8 cellular contexts compared by ENCODE assay signal in the genomic region with DNA sequence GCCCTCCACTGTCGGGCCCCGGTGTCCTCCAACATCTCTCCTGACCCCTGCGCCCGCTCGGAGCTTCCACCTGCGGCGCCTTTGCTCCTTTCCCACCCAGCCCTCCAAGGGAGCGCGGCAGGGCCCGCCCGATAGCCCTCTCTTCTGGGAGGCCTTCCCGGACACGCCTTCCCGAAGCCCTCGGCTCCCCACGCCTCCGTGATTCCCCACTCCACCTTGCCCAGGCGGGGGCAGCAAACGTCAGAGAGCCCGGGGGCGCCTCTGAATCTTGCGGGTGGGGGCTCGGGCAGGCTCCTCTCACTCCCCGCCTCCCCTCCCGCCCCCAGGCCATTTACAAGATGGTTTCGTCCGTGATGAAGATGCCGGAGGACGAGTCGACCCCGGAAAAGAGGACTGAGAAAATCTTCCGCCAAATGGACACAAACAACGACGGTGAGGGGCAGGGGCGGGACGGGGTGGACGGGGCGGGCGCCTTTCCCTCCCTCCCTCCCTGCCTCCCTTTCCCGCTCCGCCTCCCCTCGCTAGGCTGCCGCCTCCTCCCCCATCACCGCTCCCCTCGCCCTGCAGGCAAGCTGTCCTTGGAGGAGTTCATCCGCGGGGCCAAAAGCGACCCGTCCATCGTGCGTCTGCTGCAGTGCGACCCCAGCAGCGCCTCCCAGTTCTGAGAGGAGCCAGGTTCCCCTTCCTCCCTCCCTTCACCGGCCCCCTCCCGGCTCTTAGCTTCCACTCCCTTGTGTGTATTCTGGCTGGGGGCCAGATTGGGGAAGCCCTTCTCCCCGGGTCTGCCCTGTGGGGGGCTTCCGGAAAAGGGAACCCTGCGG. TPM values are rescaled to one million over a fixed set of nuclear protein-coding genes. Genes with fewer than 3 reads are reported as not detected.
DNase-seq lines count a peak whose midpoint lies in the region; ATAC-seq and TF ChIP-seq lines count a peak whose summit lies in the region.

No MANE protein-coding gene starts in this region.

- DNase-seq in NCI-H146 (lab: John Stamatoyannopoulos, UW) = peak; percentile 21
- no peak for DNase-seq in NCI-H146 treated with DMSO at 0.1 percent for 48 hours (lab: John Stamatoyannopoulos, UW; ENCODE audit: unreplicated experiment)
- peak in 2 of 3 donors; percentile 79 to 83 for DNase-seq in Peyer's patch
- no peak for DNase-seq in effector memory CD8-positive, alpha-beta T cell
- peak; percentile 37 for DNase-seq in midbrain (lab: John Stamatoyannopoulos, UW)
- DNase-seq in type B pancreatic cell (ENCODE audit: extremely low spot score, unreplicated experiment) = no peak
- DNase-seq in UCSD-AML1 (lab: John Stamatoyannopoulos, UW; ENCODE audit: unreplicated experiment) = no peak

- no peaks in the 10 kb centered on the region for H3K36me3 Mint-ChIP-seq in effector memory CD8-positive, alpha-beta T cell (ENCODE audit: insufficient read depth)
- H3K36me3 Mint-ChIP-seq in type B pancreatic cell = no peaks in the 10 kb centered on the region

- H3K9me3 ChIP-seq in Peyer's patch = no peaks in the 10 kb centered on the region

- H3K4me1 ChIP-seq in Peyer's patch = peaks cover 0 to 27% (median 4%) of the 10 kb centered on the region in 4 donors

- H3K27me3 Mint-ChIP-seq in effector memory CD8-positive, alpha-beta T cell = peaks cover 55 to 100% of the 10 kb centered on the region in 2 donors
- H3K27me3 Mint-ChIP-seq in type B pancreatic cell = peaks cover 54% of the 10 kb centered on the region

- peak overlapping the region in 3 of 4 donors; percentile 26 to 54 (median 43) for H3K27ac ChIP-seq in Peyer's patch

- H3K27me3 ChIP-seq in Peyer's patch = no peaks in the 10 kb centered on the region

- peaks cover 0 to 11% (median 0%) of the 10 kb centered on the region in 3 donors for H3K36me3 ChIP-seq in Peyer's patch

- H3K4me3 Mint-ChIP-seq in effector memory CD8-positive, alpha-beta T cell = peak overlapping the region; percentile 70 to 75
- peak overlapping the region; percentile 84 for H3K4me3 Mint-ChIP-seq in type B pancreatic cell

- no peak for TF ChIP-seq POLR2A in Peyer's patch (IDR thresholded peaks at IDR 0.05)

- ATAC-seq in effector memory CD8-positive, alpha-beta T cell (replicated peaks) = peak; percentile 44
- ATAC-seq in GM19035 (IDR thresholded peaks at IDR 0.05; ENCODE audit: unreplicated experiment) = no peak

- peaks cover 0 to 11% of the 10 kb centered on the region in 2 donors for H3K4me1 Mint-ChIP-seq in effector memory CD8-positive, alpha-beta T cell (ENCODE audit: low read depth in 2 of 2)
- H3K4me1 Mint-ChIP-seq in type B pancreatic cell (ENCODE audit: unreplicated experiment) = peaks cover 19% of the 10 kb centered on the region

- TF ChIP-seq CTCF in Peyer's patch (IDR thresholded peaks at IDR 0.05) = peak in 1 of 6 experiments; percentile 1
- TF ChIP-seq CTCF in type B pancreatic cell (conservative IDR thresholded peaks at IDR 0.05) = peak; percentile 63

- no peak overlapping the region for H3K27ac Mint-ChIP-seq in effector memory CD8-positive, alpha-beta T cell
- peak overlapping the region; percentile 34 for H3K27ac Mint-ChIP-seq in type B pancreatic cell

- H3K4me3 ChIP-seq in Peyer's patch = peak overlapping the region; percentile 27 to 53 (median 49)

- H3K9me3 Mint-ChIP-seq in effector memory CD8-positive, alpha-beta T cell = no peaks in the 10 kb centered on the region
- no peaks in the 10 kb centered on the region for H3K9me3 Mint-ChIP-seq in type B pancreatic cell

RNA-seq across cellular contexts. Expression of gene HPCA, which starts 7.1 kb away (rescaled TPM):
- under 1 TPM in 1 of 4 donors, not detected in 3; 0.53 TPM for total RNA-seq in Peyer's patch
- total RNA-seq in type B pancreatic cell (ENCODE audit: low replicate concordance) = 1.0 and 2.0 TPM in 2 replicates

RNA-seq across cellular contexts. Expression of gene TMEM54, which starts 7.8 kb away (rescaled TPM):
- 100 to 1,000 TPM; 228 to 892 (median 538) TPM for total RNA-seq in Peyer's patch
- 42.1 and 129 TPM in 2 replicates for total RNA-seq in type B pancreatic cell (ENCODE audit: low replicate concordance)

RNA-seq across cellular contexts. Expression of gene FNDC5, which starts 22.7 kb away (rescaled TPM):
- total RNA-seq in Peyer's patch = 1 to 10 TPM in 1 of 4 donors, not detected in 3; 1.8 TPM
- total RNA-seq in type B pancreatic cell (ENCODE audit: low replicate concordance) = 20.0 and 49.9 TPM in 2 replicates

Comparison
In these comparisons a context has a peak if more than half of its experiments do, and no peak if none do; other contexts are left out.
1. DNase-seq: peak in NCI-H146 (single experiment), Peyer's patch (2 of 3) and midbrain (single experiment); none in NCI-H146 treated with DMSO at 0.1 percent for 48 hours (single experiment), effector memory CD8-positive, alpha-beta T cell (0 of 3), type B pancreatic cell (single experiment) and UCSD-AML1 (single experiment).